In the genomic region with DNA sequence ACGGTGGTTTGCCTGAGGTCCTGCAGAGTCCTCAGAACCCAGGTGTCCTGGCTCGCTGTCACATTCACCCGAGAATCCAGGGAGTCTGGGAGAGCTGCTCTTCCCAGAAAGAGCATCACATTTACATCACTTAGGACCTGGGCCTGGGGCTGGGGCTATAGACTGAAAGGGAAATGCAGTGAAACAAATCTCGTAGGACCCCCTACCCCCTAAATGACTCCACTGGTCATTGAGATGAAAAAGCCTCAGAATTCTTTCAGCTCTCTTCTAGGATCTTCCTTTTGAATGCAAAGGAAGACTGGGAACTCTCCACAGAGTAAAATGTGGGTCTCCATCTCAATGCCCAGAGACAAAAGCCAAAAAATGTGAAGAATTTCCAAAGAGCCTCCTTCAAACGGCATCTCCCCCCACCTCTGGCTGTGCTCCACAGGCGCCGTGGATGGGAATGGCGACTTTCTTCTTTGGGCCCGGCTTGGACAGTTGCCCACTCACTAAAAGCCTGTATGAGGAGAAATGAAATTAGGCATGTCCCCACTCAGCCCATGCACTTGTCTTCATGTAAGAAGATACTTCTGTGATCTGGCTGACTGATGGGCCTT, we compare ENCODE assay signal across 17 cellular contexts. TPM values are rescaled to one million over a fixed set of nuclear protein-coding genes. Genes with fewer than 3 reads are reported as not detected.
A peak's percentile ranks its signal among the peaks of the same experiment; 100 is the strongest.
DNase-seq lines count a peak whose midpoint lies in the region; ATAC-seq lines count a peak whose summit lies in the region.
"Had no signal": no experiment of that assay in that cellular context is flagged by ENCODE, and none has a peak within 500 bp of the region (broad histone marks: within the 10 kb centered on the region; RNA-seq: fewer than 3 reads in every experiment).

No MANE protein-coding gene starts in this region.

- 53 to 57% methylated on average over 9 of the region's 9 CpGs for WGBS in GM23248 (ENCODE audit: low coverage in 1 of 2, low lambda C conversion rate in 2 of 2, missing lambda C conversion rate in 2 of 2), 2 experiments
- WGBS in ectodermal cell, 2 experiments = 0 to 1% methylated on average over 9 of the region's 9 CpGs
- no CpG with 5 or more reads among the region's 9 CpGs for WGBS in neuronal stem cell (ENCODE audit: extremely low coverage in 2 of 2, insufficient read length in 2 of 2, insufficient replicate concordance in 1 of 2), 2 donors

- peak overlapping the region; percentile 87 for H3K4ac ChIP-seq in neuronal stem cell (ENCODE audit: low read length)

- no peak overlapping the region for H3K14ac ChIP-seq in neuronal stem cell (ENCODE audit: low read length)

- H3K23ac ChIP-seq in neuronal stem cell (ENCODE audit: low read depth, low read length, poor library complexity) = no peak overlapping the region

- no peaks in the 10 kb centered on the region for H3K79me1 ChIP-seq in neuronal stem cell (ENCODE audit: low read depth, low read length)

- H3K9me2 ChIP-seq in GM23248 (ENCODE audit: insufficient read depth) = no peaks in the 10 kb centered on the region

- H2BK5ac ChIP-seq in neuronal stem cell (ENCODE audit: low read length) = peak overlapping the region; percentile 82

- in situ Hi-C loops in GM23248 (cut with MboI) = no loop called here

- peak overlapping the region; percentile 98 for H3K18ac ChIP-seq in neuronal stem cell (ENCODE audit: low read length)

- peak overlapping the region; percentile 91 for H2AK5ac ChIP-seq in neuronal stem cell (ENCODE audit: low read depth, low read length)

- peak overlapping the region; percentile 37 for H3K4me2 ChIP-seq in GM23248 (ENCODE audit: unreplicated experiment)
- H3K4me2 ChIP-seq in neuronal stem cell (ENCODE audit: insufficient read depth, low read length, poor library complexity, severe bottlenecking) = no peak overlapping the region
- H3K4me2 ChIP-seq: BLaER1 treated with 17β-estradiol and CSF1 and Interleukin-3, amounts not matched to agents 10 nM and 100 nM had no signal

- peaks cover 30% of the 10 kb centered on the region for H3F3A ChIP-seq in GM23248 (ENCODE audit: insufficient read depth)

- H2AFZ ChIP-seq in GM23248 = no peak overlapping the region
- peak overlapping the region; percentile 55 for H2AFZ ChIP-seq in neuronal stem cell (ENCODE audit: low read length)

- no peak overlapping the region for H3K4me3 ChIP-seq in GM23248
- H3K4me3 ChIP-seq in ectodermal cell (ENCODE audit: insufficient read depth, low read depth, low read length) = peak overlapping the region; percentile 16
- no peak overlapping the region for H3K4me3 ChIP-seq in neuronal stem cell (ENCODE audit: low read length in 2 of 2)
- H3K4me3 ChIP-seq: BLaER1 treated with 17β-estradiol and CSF1 and Interleukin-3, amounts not matched to agents 10 nM and 100 nM; heart left ventricle; psoas muscle had no signal

- H3K4me1 ChIP-seq in GM23248 (ENCODE audit: insufficient read depth) (peaks cover 50% of the 10 kb centered on the region), ectodermal cell (ENCODE audit: control insufficient read depth, insufficient read depth, low read length) (peaks cover 68% of the 10 kb centered on the region), neuronal stem cell (ENCODE audit: control insufficient read depth in 2 of 2, insufficient read depth in 1 of 2, low read depth in 1 of 2, low read length in 2 of 2) (peaks cover 60 to 70% of the 10 kb centered on the region in 2 donors)
- H3K4me1 ChIP-seq: psoas muscle had no signal

- H2BK12ac ChIP-seq in neuronal stem cell (ENCODE audit: low read length) = peak overlapping the region; percentile 95

- H4K91ac ChIP-seq in neuronal stem cell (ENCODE audit: low read depth, low read length, poor library complexity) = peak overlapping the region; percentile 99

- H4K8ac ChIP-seq in neuronal stem cell (ENCODE audit: low read depth, low read length) = no peak overlapping the region

- no peaks in the 10 kb centered on the region for H4K20me1 ChIP-seq in GM23248 (ENCODE audit: insufficient read depth)
- H4K20me1 ChIP-seq: BLaER1 treated with 17β-estradiol and CSF1 and Interleukin-3, amounts not matched to agents 10 nM and 100 nM had no signal

- no peaks in the 10 kb centered on the region for H3K79me2 ChIP-seq in GM23248 (ENCODE audit: insufficient read depth)

- H3K27me3 ChIP-seq in GM23248 (replicated peaks; ENCODE audit: insufficient read depth) (no peaks in the 10 kb centered on the region), ectodermal cell (ENCODE audit: control insufficient read depth, insufficient read depth, low read length, poor library complexity, severe bottlenecking) (no peaks in the 10 kb centered on the region), neuronal stem cell (ENCODE audit: control insufficient read depth in 3 of 3, insufficient read depth in 3 of 3, low read depth in 1 of 3, low read length in 3 of 3) (no peaks in the 10 kb centered on the region)
- H3K27me3 ChIP-seq: BLaER1 treated with 17β-estradiol and CSF1 and Interleukin-3, amounts not matched to agents 10 nM and 100 nM; heart left ventricle had no signal

- H3K27ac ChIP-seq in GM23248 (peak overlapping the region; percentile 39), ectodermal cell (ENCODE audit: insufficient read depth, low read depth, low read length, poor library complexity, severe bottlenecking) (peak overlapping the region; percentile 92), neuronal stem cell (replicated peaks; ENCODE audit: low read length) (peak overlapping the region; percentile 97)
- H3K27ac ChIP-seq: BLaER1 treated with 17β-estradiol and CSF1 and Interleukin-3, amounts not matched to agents 10 nM and 100 nM; heart left ventricle; psoas muscle had no signal

- no peak overlapping the region for H2BK15ac ChIP-seq in neuronal stem cell (ENCODE audit: low read length)

- H3K9me3 ChIP-seq in GM23248 (ENCODE audit: low read depth) (no peaks in the 10 kb centered on the region), ectodermal cell (ENCODE audit: control insufficient read depth, low read length) (no peaks in the 10 kb centered on the region), neuronal stem cell (replicated peaks in 1 of 2; ENCODE audit: control insufficient read depth in 2 of 2, insufficient read depth in 1 of 2, low read depth in 1 of 2, low read length in 2 of 2) (no peaks in the 10 kb centered on the region)
- H3K9me3 ChIP-seq: BLaER1 treated with 17β-estradiol and CSF1 and Interleukin-3, amounts not matched to agents 10 nM and 100 nM; heart left ventricle; psoas muscle had no signal

- DNase-seq in GM23248 = peak; percentile 22
- peak; percentile 66 for DNase-seq in NCI-H2107 treated with DMSO at 0.1 percent for 48 hours (lab: John Stamatoyannopoulos, UW; ENCODE audit: unreplicated experiment)
- DNase-seq in neuronal stem cell (ENCODE audit: low spot score) = peak; percentile 81
- no peak for DNase-seq in OCI-M1 (lab: John Stamatoyannopoulos, UW)
- no peak for DNase-seq in DMS 273 treated with DMSO at 0.1 percent for 48 hours (lab: John Stamatoyannopoulos, UW)
- DNase-seq: activated effector memory CD4-positive, alpha-beta T cell treated with Interleukin-2 at 50 U/mL for 16 hours; heart left ventricle; left ventricle myocardium superior; naive thymus-derived CD4-positive, alpha-beta T cell; NCI-H2029 treated with DMSO at 0.1 percent for 48 hours; psoas muscle; stimulated activated naive CD8-positive, alpha-beta T cell treated with anti-CD3 and anti-CD28 coated beads, Interleukin-15, amount 100 ng/mL, for 72 hours; SW 1271 had no signal

- H3K9ac ChIP-seq in GM23248 (no peak overlapping the region; the same call in 1 of the 2 replicates), neuronal stem cell (ENCODE audit: low read depth, low read length, poor library complexity) (no peak overlapping the region)
- H3K9ac ChIP-seq: BLaER1 treated with 17β-estradiol and CSF1 and Interleukin-3, amounts not matched to agents 10 nM and 100 nM had no signal

- no peak overlapping the region for H2BK120ac ChIP-seq in neuronal stem cell (ENCODE audit: low read depth, low read length)

- ATAC-seq in GM18517 (IDR thresholded peaks at IDR 0.05; ENCODE audit: unreplicated experiment) (no peak), HG03354 (IDR thresholded peaks at IDR 0.05; ENCODE audit: poor library complexity, severe bottlenecking, unreplicated experiment) (no peak)
- ATAC-seq: stimulated activated naive CD8-positive, alpha-beta T cell treated with anti-CD3 and anti-CD28 coated beads, Interleukin-15, amount 100 ng/mL, for 72 hours had no signal

- H3K36me3 ChIP-seq in GM23248 (ENCODE audit: low read depth) (no peaks in the 10 kb centered on the region), ectodermal cell (ENCODE audit: control insufficient read depth, insufficient read depth, low read length) (no peaks in the 10 kb centered on the region), neuronal stem cell (replicated peaks in 1 of 2; ENCODE audit: control insufficient read depth in 2 of 2, insufficient read depth in 2 of 2, low read length in 2 of 2) (no peaks in the 10 kb centered on the region)
- H3K36me3 ChIP-seq: BLaER1 treated with 17β-estradiol and CSF1 and Interleukin-3, amounts not matched to agents 10 nM and 100 nM; heart left ventricle had no signal

RNA-seq across cellular contexts. Expression of a gene that starts 49.0 kb away (rescaled TPM):
- total RNA-seq in GM23248 (2014; rRNA removed; shearing (Covaris generic)) = 42.7 and 50.1 TPM in 2 replicates
- 32.8 and 33.6 TPM in 2 replicates for polyA plus RNA-seq in GM23248 (2016; fragmentation: Nextera tagmentation; extraction: Ambion mirVana)
- 221 TPM for polyA plus RNA-seq in ectodermal cell (2013, experiment 1 of 4)
- 171 TPM for polyA plus RNA-seq in ectodermal cell (2013, experiment 2 of 4)
- polyA plus RNA-seq in ectodermal cell (2013, experiment 3 of 4) = 162 TPM
- polyA plus RNA-seq in ectodermal cell (2013, experiment 4 of 4) = 157 TPM
- 42.1 TPM for polyA plus RNA-seq in neuronal stem cell (2013, experiment 1 of 2)
- polyA plus RNA-seq in neuronal stem cell (2013, experiment 2 of 2) = 42.8 TPM

Comparison
In these comparisons a context has a peak if more than half of its experiments do, and no peak if none do; other contexts are left out.
1. DNase-seq: peak in GM23248 (single experiment), NCI-H2107 treated with DMSO at 0.1 percent for 48 hours (single experiment) and neuronal stem cell (single experiment); none in OCI-M1 (single experiment) and DMS 273 treated with DMSO at 0.1 percent for 48 hours (single experiment).
2. H3K27ac ChIP-seq: peak in every context shown above with its lines; median percentile 97 in neuronal stem cell; 92 in ectodermal cell; 39 in GM23248.